ENCODE assay signal across 1 cellular context in genomic region chr1:21761052-21761451, GRCh38.
TF ChIP-seq lines count a peak whose summit lies in the region.

No MANE protein-coding gene starts in this region.

TF ChIP-seq in HepG2, 621 proteins besides CTCF, POLR2A, EP300 and RAD21:
- no peak for TF ChIP-seq BHLHE40 (IDR thresholded peaks at IDR 0.05; ENCODE audit: low read length)
- TF ChIP-seq FOXP4 (CRISPR knock-in tag; IDR thresholded peaks at IDR 0.05): 0 out of 2 replicates have a peak, but pooled peaks have one; percentile 38
- peak; percentile 38; the same call in 1 of the 2 replicates for TF ChIP-seq ZMYM3 (CRISPR knock-in tag; IDR thresholded peaks at IDR 0.05)
- no peak for TF ChIP-seq ZNF350 (CRISPR knock-in tag; IDR thresholded peaks at IDR 0.05; ENCODE audit: borderline replicate concordance, low read depth)
- TF ChIP-seq ZNF598 (CRISPR knock-in tag; IDR thresholded peaks at IDR 0.05; ENCODE audit: borderline replicate concordance): no peak
- TF ChIP-seq ZNF362 (CRISPR knock-in tag; IDR thresholded peaks at IDR 0.05; ENCODE audit: borderline replicate concordance): peak; percentile 54; the same call in 1 of the 2 replicates
- no peak for TF ChIP-seq E2F2 (CRISPR knock-in tag; IDR thresholded peaks at IDR 0.05; ENCODE audit: borderline replicate concordance)
- no peak for TF ChIP-seq FOXP1 (IDR thresholded peaks at IDR 0.05)
- TF ChIP-seq FOXP1 (CRISPR knock-in tag; IDR thresholded peaks at IDR 0.05): peak; percentile 66; the same call in 1 of the 2 replicates
- no peak for TF ChIP-seq ZFP91 (CRISPR knock-in tag; IDR thresholded peaks at IDR 0.05; ENCODE audit: borderline replicate concordance)
- no peak for TF ChIP-seq IRX3 (CRISPR knock-in tag; IDR thresholded peaks at IDR 0.05; ENCODE audit: borderline replicate concordance, low read depth)
- peak; percentile 96 for TF ChIP-seq ZNF770 (CRISPR knock-in tag; IDR thresholded peaks at IDR 0.05)
- TF ChIP-seq ATRX (CRISPR knock-in tag; IDR thresholded peaks at IDR 0.05; ENCODE audit: borderline replicate concordance): no peak
